ENCODE assay signal across 24 cellular contexts in the genomic region with DNA sequence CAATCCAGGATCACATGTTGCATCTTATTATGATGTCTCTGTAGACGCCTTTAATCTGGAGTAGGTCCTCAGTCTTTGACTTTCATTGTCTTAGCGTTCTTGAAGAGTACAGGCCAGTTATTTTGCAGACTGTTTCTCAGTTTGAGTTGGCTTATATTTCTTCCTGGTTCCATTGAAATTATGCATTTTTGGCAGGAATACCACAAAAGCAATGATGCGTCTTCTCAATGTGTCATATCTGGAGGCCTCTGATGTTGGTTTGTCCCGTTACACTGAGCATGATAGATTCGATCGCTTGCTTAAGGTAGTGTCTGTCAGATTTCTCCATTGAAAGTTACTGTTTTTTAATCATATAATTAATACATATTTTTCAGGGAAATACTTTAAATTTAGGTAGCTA.
"Had no signal": no experiment of that assay in that cellular context is flagged by ENCODE, and none has a peak within 500 bp of the region (broad histone marks: within the 10 kb centered on the region; RNA-seq: fewer than 3 reads in every experiment).

No MANE protein-coding gene starts in this region.

- H3K9me3 ChIP-seq: left lung, lower lobe of right lung, mucosa of descending colon, ovary, right atrium auricular region, right lobe of liver, stomach, testis, thyroid gland, transverse colon, upper lobe of left lung, vagina had no signal

- H3K79me2 ChIP-seq: hepatocyte had no signal

- H3K4me2 ChIP-seq: hepatocyte, smooth muscle cell had no signal

- H3K4me3 ChIP-seq: hepatocyte, left lung, lower lobe of right lung, mucosa of descending colon, ovary, right atrium auricular region, right lobe of liver, smooth muscle cell, stomach, testis, thyroid gland, transverse colon, upper lobe of left lung, vagina had no signal

- DNase-seq: islet precursor cell; left colon; left lung; lower lobe of right lung; mammary epithelial cell; midbrain; mucosa of descending colon; naive thymus-derived CD4-positive, alpha-beta T cell; ovary; right lobe of liver; stimulated activated CD4-positive, alpha-beta T cell treated with anti-CD3 and anti-CD28 coated beads, Interleukin-1b, Interleukin-23, amount 100 ng/mL, for 48 hours; stimulated activated CD4-positive, alpha-beta T cell treated with anti-CD3 and anti-CD28 coated beads, Interleukin-4, amount 100 ng/mL, for 1 hour; stimulated activated naive B cell treated with anti-CD40 and anti-IgM and Interleukin-4, amounts not matched to agents 10 μg/mL and 1 μg/mL and 100 μg/mL, for 72 hours; stimulated activated naive CD8-positive, alpha-beta T cell treated with anti-CD3 and anti-CD28 coated beads, Interleukin-15, Interleukin-2, amounts not matched to agents 100 U/mL and 50 U/mL, for 24 hours; stomach; testis; thyroid gland; transverse colon; upper lobe of left lung had no signal

- H3K4me1 ChIP-seq: left lung, lower lobe of right lung, right atrium auricular region, right lobe of liver, stomach, thyroid gland, transverse colon, upper lobe of left lung, vagina had no signal

- H3K27ac ChIP-seq: hepatocyte, left lung, lower lobe of right lung, ovary, right atrium auricular region, right lobe of liver, stomach, testis, thyroid gland, transverse colon, upper lobe of left lung, vagina had no signal

- H3K27me3 ChIP-seq: hepatocyte, left lung, ovary, right atrium auricular region, right lobe of liver, stomach, testis, thyroid gland, transverse colon, upper lobe of left lung, vagina had no signal

- ATAC-seq: left colon; left lung; lower lobe of right lung; mucosa of descending colon; naive thymus-derived CD4-positive, alpha-beta T cell; natural killer cell treated with Interleukin-12 subunit alpha and Interleukin-12 subunit beta and Interleukin-15 and Interleukin-18, amount 100 ng/mL, for 72 hours; right lobe of liver; stimulated activated naive B cell treated with anti-CD40 and anti-IgM and Interleukin-4, amounts not matched to agents 10 μg/mL and 1 μg/mL and 100 μg/mL, for 72 hours; stimulated activated naive CD8-positive, alpha-beta T cell treated with anti-CD3 and anti-CD28 coated beads, Interleukin-15, Interleukin-2, amounts not matched to agents 100 U/mL and 50 U/mL, for 24 hours had no signal

- H2AFZ ChIP-seq: hepatocyte had no signal

- H3K36me3 ChIP-seq: left lung, lower lobe of right lung, ovary, right atrium auricular region, right lobe of liver, thyroid gland, transverse colon, upper lobe of left lung, vagina had no signal
